Comparison of ENCODE assay signal across 30 cellular contexts in genomic region chr18:74699455-74699854, GRCh38.
"Had no signal": no experiment of that assay in that cellular context is flagged by ENCODE, and none has a peak within 500 bp of the region (broad histone marks: within the 10 kb centered on the region; RNA-seq: fewer than 3 reads in every experiment).

No MANE protein-coding gene starts in this region.

- H3K27ac ChIP-seq: ascending aorta, breast epithelium, cardiac muscle cell, colonic mucosa had no signal

- H3K4me1 Mint-ChIP-seq: activated CD4-positive, alpha-beta T cell treated with anti-CD3 and anti-CD28 coated beads for 36 hours; activated CD4-positive, alpha-beta T cell treated with anti-CD3 and anti-CD28 coated beads, Interleukin-2, amount 10 ng/mL, durations not matched to agents 24 days and 14 days; activated naive CD4-positive, alpha-beta T cell treated with anti-CD3 and anti-CD28 coated beads, Interleukin-2, amount 10 ng/mL, durations not matched to agents 7 days and 5 days; brain had no signal

- H3K9me3 Mint-ChIP-seq: activated CD4-positive, alpha-beta memory T cell treated with anti-CD3 and anti-CD28 coated beads for 36 hours; activated CD4-positive, alpha-beta T cell treated with anti-CD3 and anti-CD28 coated beads, Interleukin-2, amount 10 ng/mL, durations not matched to agents 24 days and 14 days; activated naive CD4-positive, alpha-beta T cell treated with anti-CD3 and anti-CD28 coated beads, Interleukin-2, amount 10 ng/mL, durations not matched to agents 7 days and 5 days; activated naive CD4-positive, alpha-beta T cell treated with anti-CD3 and anti-CD28 coated beads, Interleukin-2, amount 50 U/mL, for 72 hours; activated naive CD8-positive, alpha-beta T cell treated with anti-CD3 and anti-CD28 coated beads, Interleukin-2, amount 10 ng/mL, durations not matched to agents 7 days and 5 days; activated T-helper 1 cell treated with anti-CD3 and anti-CD28 coated beads, Interleukin-12 subunit alpha, Interleukin-12 subunit beta, Interleukin-2, Interleukin-4 antibody, amounts not matched to agents 30 ng/mL and 10 ng/mL and 1 ng/mL, durations not matched to agents 14 hours and 24 hours and 36 hours; brain; T-helper 2 cell treated with Interferon-gamma antibody and Interleukin-4, amounts not matched to agents 5 μg/mL and 100 μg/mL, for 36 hours had no signal

- H3K36me3 Mint-ChIP-seq: activated naive CD4-positive, alpha-beta T cell treated with anti-CD3 and anti-CD28 coated beads, Interleukin-2, amount 50 U/mL, for 72 hours; brain had no signal

- H3K4me3 ChIP-seq: ascending aorta, breast epithelium, cardiac muscle cell, colonic mucosa had no signal

- H3K4me3 Mint-ChIP-seq: activated CD4-positive, alpha-beta memory T cell treated with anti-CD3 and anti-CD28 coated beads for 36 hours; activated CD4-positive, alpha-beta T cell treated with anti-CD3 and anti-CD28 coated beads for 36 hours; activated CD4-positive, alpha-beta T cell treated with anti-CD3 and anti-CD28 coated beads, Interleukin-2, amount 10 ng/mL, durations not matched to agents 24 days and 14 days; activated CD8-positive, alpha-beta memory T cell treated with anti-CD3 and anti-CD28 coated beads, Interleukin-2, amount 10 ng/mL, durations not matched to agents 7 days and 5 days; activated CD8-positive, alpha-beta T cell treated with anti-CD3 and anti-CD28 coated beads, Interleukin-2, amount 10 ng/mL, durations not matched to agents 7 days and 5 days; activated naive CD4-positive, alpha-beta T cell treated with anti-CD3 and anti-CD28 coated beads, Interleukin-2, amount 10 ng/mL, durations not matched to agents 7 days and 5 days; activated naive CD8-positive, alpha-beta T cell treated with anti-CD3 and anti-CD28 coated beads, Interleukin-2, amount 10 ng/mL, durations not matched to agents 7 days and 5 days; activated T-helper 1 cell treated with anti-CD3 and anti-CD28 coated beads, Interleukin-12 subunit alpha, Interleukin-12 subunit beta, Interleukin-2, Interleukin-4 antibody, amounts not matched to agents 30 ng/mL and 10 ng/mL and 1 ng/mL, durations not matched to agents 14 hours and 24 hours and 36 hours; brain; T-helper 17 cell; T-helper 2 cell treated with Interferon-gamma antibody and Interleukin-4, amounts not matched to agents 5 μg/mL and 100 μg/mL, for 36 hours had no signal

- H3K27ac Mint-ChIP-seq: activated CD4-positive, alpha-beta memory T cell treated with anti-CD3 and anti-CD28 coated beads for 36 hours; activated CD4-positive, alpha-beta T cell treated with anti-CD3 and anti-CD28 coated beads for 36 hours; activated CD4-positive, alpha-beta T cell treated with anti-CD3 and anti-CD28 coated beads, Interleukin-2, amount 10 ng/mL, durations not matched to agents 24 days and 14 days; activated CD8-positive, alpha-beta memory T cell treated with anti-CD3 and anti-CD28 coated beads, Interleukin-2, amount 10 ng/mL, durations not matched to agents 7 days and 5 days; activated CD8-positive, alpha-beta T cell treated with anti-CD3 and anti-CD28 coated beads, Interleukin-2, amount 10 ng/mL, durations not matched to agents 7 days and 5 days; activated naive CD4-positive, alpha-beta T cell treated with anti-CD3 and anti-CD28 coated beads, Interleukin-2, amount 10 ng/mL, durations not matched to agents 7 days and 5 days; activated naive CD4-positive, alpha-beta T cell treated with anti-CD3 and anti-CD28 coated beads, Interleukin-2, amount 50 U/mL, for 72 hours; activated naive CD8-positive, alpha-beta T cell treated with anti-CD3 and anti-CD28 coated beads, Interleukin-2, amount 10 ng/mL, durations not matched to agents 7 days and 5 days; activated T-helper 1 cell treated with anti-CD3 and anti-CD28 coated beads, Interleukin-12 subunit alpha, Interleukin-12 subunit beta, Interleukin-2, Interleukin-4 antibody, amounts not matched to agents 30 ng/mL and 10 ng/mL and 1 ng/mL, durations not matched to agents 14 hours and 24 hours and 36 hours; brain; T-helper 17 cell; T-helper 2 cell treated with Interferon-gamma antibody and Interleukin-4, amounts not matched to agents 5 μg/mL and 100 μg/mL, for 36 hours had no signal

- ATAC-seq: activated CD4-positive, alpha-beta T cell treated with anti-CD3 and anti-CD28 coated beads for 36 hours; activated CD8-positive, alpha-beta memory T cell treated with anti-CD3 and anti-CD28 coated beads, Interleukin-2, amount 10 ng/mL, durations not matched to agents 7 days and 5 days; activated CD8-positive, alpha-beta T cell treated with anti-CD3 and anti-CD28 coated beads, Interleukin-2, amount 10 ng/mL, durations not matched to agents 7 days and 5 days; activated naive CD4-positive, alpha-beta T cell treated with anti-CD3 and anti-CD28 coated beads, Interleukin-2, amount 50 U/mL, for 72 hours; esophagus mucosa; T-helper 17 cell had no signal

- H3K36me3 ChIP-seq: ascending aorta, breast epithelium, cardiac muscle cell, colonic mucosa had no signal

- H3K4me1 ChIP-seq: ascending aorta, breast epithelium, colonic mucosa had no signal

- H3K9me3 ChIP-seq: ascending aorta, breast epithelium, colonic mucosa had no signal

- H3K27me3 ChIP-seq: ascending aorta, breast epithelium, cardiac muscle cell, colonic mucosa had no signal

- H3K27me3 Mint-ChIP-seq: activated CD4-positive, alpha-beta memory T cell treated with anti-CD3 and anti-CD28 coated beads for 36 hours; activated CD4-positive, alpha-beta T cell treated with anti-CD3 and anti-CD28 coated beads for 36 hours; activated CD4-positive, alpha-beta T cell treated with anti-CD3 and anti-CD28 coated beads, Interleukin-2, amount 10 ng/mL, durations not matched to agents 24 days and 14 days; activated CD8-positive, alpha-beta memory T cell treated with anti-CD3 and anti-CD28 coated beads, Interleukin-2, amount 10 ng/mL, durations not matched to agents 7 days and 5 days; activated naive CD4-positive, alpha-beta T cell treated with anti-CD3 and anti-CD28 coated beads, Interleukin-2, amount 10 ng/mL, durations not matched to agents 7 days and 5 days; activated naive CD8-positive, alpha-beta T cell treated with anti-CD3 and anti-CD28 coated beads, Interleukin-2, amount 10 ng/mL, durations not matched to agents 7 days and 5 days; T-helper 17 cell had no signal

- DNase-seq: activated CD4-positive, alpha-beta memory T cell treated with anti-CD3 and anti-CD28 coated beads for 36 hours; activated CD4-positive, alpha-beta T cell treated with anti-CD3 and anti-CD28 coated beads for 36 hours; activated CD4-positive, alpha-beta T cell treated with anti-CD3 and anti-CD28 coated beads, Interleukin-2, amount 10 ng/mL, durations not matched to agents 24 days and 14 days; activated CD4-positive, CD25-positive, alpha-beta regulatory T cell; activated CD4-positive, CD25-positive, alpha-beta regulatory T cell treated with anti-CD3 and anti-CD28 coated beads, Interleukin-2, amount 50 U/mL, for 72 hours; activated CD8-positive, alpha-beta memory T cell treated with anti-CD3 and anti-CD28 coated beads, Interleukin-2, amount 10 ng/mL, durations not matched to agents 7 days and 5 days; activated CD8-positive, alpha-beta memory T cell treated with anti-CD3 and anti-CD28 coated beads, Interleukin-2, amount 50 U/mL, for 4 hours; activated CD8-positive, alpha-beta T cell treated with anti-CD3 and anti-CD28 coated beads, Interleukin-2, amount 10 ng/mL, durations not matched to agents 7 days and 5 days; activated gamma-delta T cell; activated naive CD4-positive, alpha-beta T cell; activated naive CD4-positive, alpha-beta T cell treated with anti-CD3 and anti-CD28 coated beads, Interleukin-2, amount 10 ng/mL, durations not matched to agents 7 days and 5 days; activated naive CD8-positive, alpha-beta T cell treated with anti-CD3 and anti-CD28 coated beads, Interleukin-2, amount 10 ng/mL, durations not matched to agents 7 days and 5 days; activated T-cell treated with anti-CD3 and anti-CD28 coated beads, Interleukin-2, amount 50 U/mL, for 1 hour; activated T-cell treated with anti-CD3 and anti-CD28 coated beads, Interleukin-2, amount 50 U/mL, for 48 hours; central memory CD4-positive, alpha-beta T cell; cerebellar nuclear complex; colonic mucosa; effector CD8-positive, alpha-beta T cell; foreskin fibroblast; head of caudate nucleus; T-helper 17 cell; T1000 had no signal
